ENCODE assay signal across 15 cellular contexts in genomic region chr9:36007309-36007708, GRCh38. TPM values are rescaled to one million over a fixed set of nuclear protein-coding genes. Genes with fewer than 3 reads are reported as not detected.
DNase-seq lines count a peak whose midpoint lies in the region; ATAC-seq lines count a peak whose summit lies in the region.
"Had no signal": no experiment of that assay in that cellular context is flagged by ENCODE, and none has a peak within 500 bp of the region (broad histone marks: within the 10 kb centered on the region; RNA-seq: fewer than 3 reads in every experiment).

No MANE protein-coding gene starts in this region.

- H3K9me3 ChIP-seq in BLaER1 = peaks cover 11% of the 10 kb centered on the region

- DNase-seq in RPMI8226 (peak; percentile 5), H7 (no peak), NCI-H187 (lab: John Stamatoyannopoulos, UW) (no peak), cerebellar nuclear complex (lab: John Stamatoyannopoulos, UW) (no peak)
- no peak for DNase-seq in activated effector memory CD4-positive, alpha-beta T cell treated with Interleukin-2 at 50 U/mL for 16 hours
- DNase-seq: activated CD8-positive, alpha-beta memory T cell treated with anti-CD3 and anti-CD28 coated beads for 24 hours; cortex of kidney; GM23248; NCI-H187 treated with DMSO at 0.1 percent for 48 hours; PC-3 had no signal

- no peaks in the 10 kb centered on the region for H4K20me1 ChIP-seq in BLaER1

- H3K27me3 ChIP-seq in BLaER1 (no peaks in the 10 kb centered on the region), H7 (ENCODE audit: control insufficient read depth, insufficient read depth, low read length) (no peaks in the 10 kb centered on the region; the same call in 1 of the 2 replicates)

- H3K4me3 ChIP-seq in BLaER1 = no peak overlapping the region
- no peak overlapping the region for H3K4me3 ChIP-seq in H7 (ENCODE audit: insufficient read depth, low read depth, low read length)
- H3K4me3 ChIP-seq: GM23248 had no signal

- no peak overlapping the region for H3K27ac ChIP-seq in BLaER1
- H3K27ac ChIP-seq: GM23248, parathyroid adenoma had no signal

- peaks cover 14% of the 10 kb centered on the region for H3K4me1 ChIP-seq in BLaER1
- H3K4me1 ChIP-seq: parathyroid adenoma had no signal

- no peaks in the 10 kb centered on the region for H3K36me3 ChIP-seq in BLaER1
- no peaks in the 10 kb centered on the region for H3K36me3 ChIP-seq in H7 (replicated peaks; ENCODE audit: control insufficient read depth, insufficient read depth, low read length)

- ATAC-seq in GM18519 (IDR thresholded peaks at IDR 0.05; ENCODE audit: low FRiP score, unreplicated experiment) (peak; percentile 61), HG03095 (IDR thresholded peaks at IDR 0.05; ENCODE audit: unreplicated experiment) (peak; percentile 69)
- ATAC-seq: PC-3 had no signal

- peak overlapping the region; percentile 33 for H3K4me2 ChIP-seq in BLaER1

- no peak overlapping the region for H3K9ac ChIP-seq in BLaER1
- H3K9ac ChIP-seq: GM23248, parathyroid adenoma had no signal

RNA-seq across cellular contexts. Expression of gene RECK, which starts 29.4 kb away (rescaled TPM):
- 11.7 and 16.1 TPM in 2 replicates for total RNA-seq in H7 (2014; rRNA removed; shearing (Covaris generic))

RNA-seq across cellular contexts. Expression of gene OR2S2, which starts 49.4 kb away (rescaled TPM):
- total RNA-seq in H7 (2014; rRNA removed; shearing (Covaris generic)) = not detected in 2 replicates
- total RNA-seq: PC-3; T-helper 2 cell treated with Interferon-gamma antibody and Interleukin-4, amounts not matched to agents 100 ng/mL and 5 ng/mL, for 36 hours had no signal
